ENCODE assay signal across 8 cellular contexts in the genomic region with DNA sequence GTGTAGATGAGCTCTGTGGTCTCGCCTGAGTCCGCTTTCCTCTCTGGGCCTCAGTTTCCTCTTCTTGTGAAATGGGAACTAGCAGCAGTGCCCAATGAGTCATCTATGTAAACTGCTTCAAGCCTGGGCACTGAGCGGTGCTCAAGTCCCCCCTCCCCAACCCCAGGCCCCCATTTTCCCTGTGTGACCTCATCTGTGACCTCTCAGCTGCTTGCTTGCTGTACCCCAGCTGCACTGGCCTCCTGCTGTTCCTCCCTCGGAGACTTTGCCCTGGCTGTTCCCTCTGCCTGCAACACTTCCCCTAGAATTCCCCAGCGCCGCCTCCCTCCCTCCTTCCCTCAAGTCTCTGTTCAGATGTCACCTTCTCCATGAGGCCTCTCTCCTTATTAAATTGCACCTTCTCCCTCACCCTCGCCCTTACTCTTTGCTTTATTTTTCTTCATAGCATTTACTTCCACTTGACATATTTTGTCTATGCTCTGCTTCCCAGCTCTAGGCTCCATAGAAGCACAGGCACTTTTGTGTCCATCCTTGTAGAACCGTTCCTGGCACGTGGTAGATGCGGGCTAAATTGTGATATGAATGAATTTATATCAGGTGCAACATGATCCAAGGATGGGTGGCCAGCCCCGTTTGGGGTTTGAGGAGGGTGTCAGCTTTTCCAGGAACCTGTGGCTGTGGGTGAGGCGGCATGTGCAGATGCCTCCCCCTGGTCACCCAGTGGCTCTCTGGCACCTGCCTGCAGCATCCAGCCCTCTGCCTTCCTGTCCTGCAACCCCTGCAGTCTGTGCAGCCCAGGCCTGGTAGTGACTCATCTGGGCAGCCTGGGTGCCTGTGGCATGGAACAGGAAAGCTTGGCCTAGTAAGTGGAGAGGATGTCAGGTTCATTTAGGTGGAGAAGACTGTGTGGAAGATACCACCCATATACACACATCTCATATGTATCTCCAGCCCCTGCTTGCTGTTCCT. TPM values are rescaled to one million over a fixed set of nuclear protein-coding genes. Genes with fewer than 3 reads are reported as not detected.
A peak's percentile ranks its signal among the peaks of the same experiment; 100 is the strongest.
DNase-seq lines count a peak whose midpoint lies in the region; ATAC-seq, FAIRE-seq and TF ChIP-seq lines count a peak whose summit lies in the region.

No MANE protein-coding gene starts in this region.

- no peak for FAIRE-seq in urothelium cell line (lab: Jason Lieb, UNC)

- H3K4me3 Mint-ChIP-seq in CD8-positive, alpha-beta memory T cell: no peak overlapping the region

- peak overlapping the region; percentile 98 for H3K27ac ChIP-seq in VCaP
- H3K27ac ChIP-seq in CD8-positive, alpha-beta memory T cell (ENCODE audit: low read depth, low read length): no peak overlapping the region

- no peaks in the 10 kb centered on the region for H3K9me3 ChIP-seq in CD8-positive, alpha-beta memory T cell (ENCODE audit: low read length)

- H3K4me1 ChIP-seq in CD8-positive, alpha-beta memory T cell (ENCODE audit: insufficient read depth, low read length): no peaks in the 10 kb centered on the region

- POLR2A ChIA-PET in CD8-positive, alpha-beta memory T cell (lab: Charles Lee): no interaction called here

- CTCF ChIA-PET in CD8-positive, alpha-beta memory T cell (lab: Charles Lee): no interaction called here

- H3K36me3 Mint-ChIP-seq in CD8-positive, alpha-beta memory T cell: peaks cover 15 to 34% (median 32%) of the 10 kb centered on the region in 3 donors

- DNase-seq in A172 (ENCODE audit: low spot score) (peak; percentile 87), HPDE6-E6E7 (ENCODE audit: extremely low spot score) (peak; percentile 62), left kidney (ENCODE audit: low read depth, low spot score) (peak; percentile 11), urothelium cell line (ENCODE audit: low spot score) (no peak)
- no peak for DNase-seq in CD8-positive, alpha-beta memory T cell
- DNase-seq in activated CD8-positive, alpha-beta memory T cell treated with anti-CD3 and anti-CD28 coated beads, Interleukin-2, amount 50 U/mL, for 4 hours: no peak

- H3K27ac Mint-ChIP-seq in CD8-positive, alpha-beta memory T cell: no peak overlapping the region

- H3K9me3 Mint-ChIP-seq in CD8-positive, alpha-beta memory T cell: peaks cover 0 to 17% (median 9%) of the 10 kb centered on the region in 5 donors

- H3K36me3 ChIP-seq in CD8-positive, alpha-beta memory T cell (ENCODE audit: insufficient read depth, low read length): no peaks in the 10 kb centered on the region

- no peaks in the 10 kb centered on the region for H3K27me3 Mint-ChIP-seq in CD8-positive, alpha-beta memory T cell

- no peaks in the 10 kb centered on the region for H3K27me3 ChIP-seq in CD8-positive, alpha-beta memory T cell (ENCODE audit: insufficient read depth, low read length, poor library complexity, severe bottlenecking)

- ATAC-seq in GM18861 (IDR thresholded peaks at IDR 0.05; ENCODE audit: unreplicated experiment): no peak

- no peak for TF ChIP-seq CTCF in VCaP (conservative IDR thresholded peaks at IDR 0.05)

- H3K4me1 Mint-ChIP-seq in CD8-positive, alpha-beta memory T cell: peaks cover 7 to 26% (median 13%) of the 10 kb centered on the region in 3 donors

- H3K4me3 ChIP-seq in CD8-positive, alpha-beta memory T cell (ENCODE audit: low read length): no peak overlapping the region

RNA-seq across cellular contexts. Expression of gene SIPA1L3, which starts 26.3 kb away (rescaled TPM):
- total RNA-seq in A172 (2014; rRNA removed; shearing (Covaris generic)): 27.2 and 42.2 TPM in 2 replicates
- total RNA-seq in CD8-positive, alpha-beta memory T cell: 10 to 100 TPM; 11.5 to 14.8 TPM
- 5.4 TPM for polyA plus RNA-seq in CD8-positive, alpha-beta memory T cell

RNA-seq across cellular contexts. Expression of gene WDR87, which starts 26.9 kb away (rescaled TPM):
- not detected in 2 replicates for total RNA-seq in A172 (2014; rRNA removed; shearing (Covaris generic))
- total RNA-seq in CD8-positive, alpha-beta memory T cell: not detected
- not detected for polyA plus RNA-seq in CD8-positive, alpha-beta memory T cell

Comparison
In these comparisons a context has a peak if more than half of its experiments do, and no peak if none do; other contexts are left out.
1. DNase-seq: peak in A172 (single experiment), HPDE6-E6E7 (single experiment) and left kidney (single experiment); none in CD8-positive, alpha-beta memory T cell (0 of 5), urothelium cell line (single experiment) and activated CD8-positive, alpha-beta memory T cell treated with anti-CD3 and anti-CD28 coated beads, Interleukin-2, amount 50 U/mL, for 4 hours (single experiment).